8 cellular contexts compared by ENCODE assay signal in genomic region chr19:14496849-14497346, GRCh38. TPM values are rescaled to one million over a fixed set of nuclear protein-coding genes. Genes with fewer than 3 reads are reported as not detected.
DNase-seq lines count a peak whose midpoint lies in the region; TF ChIP-seq lines count a peak whose summit lies in the region.

No MANE protein-coding gene starts in this region.

- no peaks in the 10 kb centered on the region for H3K9me3 ChIP-seq in HUES64 (ENCODE audit: insufficient read depth, low read depth, low read length)
- H3K9me3 ChIP-seq in right atrium auricular region: no peaks in the 10 kb centered on the region

- H3K27ac Mint-ChIP-seq in activated CD4-positive, alpha-beta memory T cell treated with anti-CD3 and anti-CD28 coated beads, Interleukin-2, amount 10 ng/mL, durations not matched to agents 7 days and 5 days: no peak overlapping the region

- peaks cover 3% of the 10 kb centered on the region for H3K27me3 Mint-ChIP-seq in activated CD4-positive, alpha-beta memory T cell treated with anti-CD3 and anti-CD28 coated beads, Interleukin-2, amount 10 ng/mL, durations not matched to agents 7 days and 5 days

- H3K36me3 Mint-ChIP-seq in activated CD4-positive, alpha-beta memory T cell treated with anti-CD3 and anti-CD28 coated beads, Interleukin-2, amount 10 ng/mL, durations not matched to agents 7 days and 5 days (ENCODE audit: low read depth): peaks cover 9% of the 10 kb centered on the region

- no peak for TF ChIP-seq CTCF in right atrium auricular region (IDR thresholded peaks at IDR 0.05)

- H3K27me3 ChIP-seq in HUES64 (ENCODE audit: insufficient read depth, low read length) (no peaks in the 10 kb centered on the region), right atrium auricular region (no peaks in the 10 kb centered on the region)

- peaks cover 25% of the 10 kb centered on the region for H3K4me1 Mint-ChIP-seq in activated CD4-positive, alpha-beta memory T cell treated with anti-CD3 and anti-CD28 coated beads, Interleukin-2, amount 10 ng/mL, durations not matched to agents 7 days and 5 days

- H3K36me3 ChIP-seq in HUES64 (ENCODE audit: insufficient read depth, low read length): peaks cover 7% of the 10 kb centered on the region; the same call in 1 of the 2 replicates
- H3K36me3 ChIP-seq in right atrium auricular region: no peaks in the 10 kb centered on the region

- peak overlapping the region; percentile 67 for H3K4me3 Mint-ChIP-seq in activated CD4-positive, alpha-beta memory T cell treated with anti-CD3 and anti-CD28 coated beads, Interleukin-2, amount 10 ng/mL, durations not matched to agents 7 days and 5 days

- POLR2A ChIA-PET in activated CD4-positive, alpha-beta memory T cell treated with anti-CD3 and anti-CD28 coated beads, Interleukin-2, amount 10 ng/mL, durations not matched to agents 7 days and 5 days (lab: Charles Lee): interaction anchor here (0.7 to 16.0 kb wide), 5 partner anchors 9 to 64 kb away, joined by 3 to 316 read pairs (median 5); partner anchors contain the start of genes DNAJB1 and PKN1

- CTCF ChIA-PET in activated CD4-positive, alpha-beta memory T cell treated with anti-CD3 and anti-CD28 coated beads, Interleukin-2, amount 10 ng/mL, durations not matched to agents 7 days and 5 days (lab: Charles Lee): interaction anchor here (1.2 to 4.5 kb wide), 5 partner anchors 9 to 360 kb away, joined by 3 to 35 read pairs (median 6); partner anchors contain the start of gene ASF1B

- 87% methylated on average over 9 of the region's 9 CpGs for WGBS in HUES64

- H3K27ac ChIP-seq in HUES64 (ENCODE audit: low read depth, low read length) (no peak overlapping the region), right atrium auricular region (peak overlapping the region; percentile 65 to 71)

- no peak for DNase-seq in activated CD4-positive, alpha-beta memory T cell treated with anti-CD3 and anti-CD28 coated beads, Interleukin-2, amount 10 ng/mL, durations not matched to agents 7 days and 5 days
- DNase-seq in right atrium auricular region (ENCODE audit: low spot score): no peak
- DNase-seq in skeletal muscle cell (ENCODE audit: low read depth): no peak
- DNase-seq in activated effector memory CD4-positive, alpha-beta T cell treated with Interleukin-2 at 50 U/mL for 16 hours: no peak
- DNase-seq in stimulated activated naive CD4-positive, alpha-beta T cell (lab: John Stamatoyannopoulos, UW): no peak
- DNase-seq in stimulated activated CD4-positive, alpha-beta T cell treated with anti-CD3 and anti-CD28 coated beads, Interleukin-1b, Interleukin-23, amount 100 ng/mL, for 48 hours: no peak
- no peak for DNase-seq in 8988T

- H3K4me1 ChIP-seq in HUES64 (ENCODE audit: insufficient read depth, low read length): peaks cover 5% of the 10 kb centered on the region; the same call in 1 of the 2 replicates
- peaks cover 0 to 31% of the 10 kb centered on the region in 2 donors for H3K4me1 ChIP-seq in right atrium auricular region

- H3K9ac ChIP-seq in HUES64 (ENCODE audit: low read depth, low read length): no peak overlapping the region

- peak overlapping the region; percentile 42 for H3K4me3 ChIP-seq in HUES64 (ENCODE audit: low read length)
- peak overlapping the region in 1 of 2 donors; percentile 93 for H3K4me3 ChIP-seq in right atrium auricular region
- H3K4me3 ChIP-seq in skeletal muscle cell (ENCODE audit: low read depth, low read length): peak overlapping the region; percentile 48

- no peaks in the 10 kb centered on the region for H3K9me3 Mint-ChIP-seq in activated CD4-positive, alpha-beta memory T cell treated with anti-CD3 and anti-CD28 coated beads, Interleukin-2, amount 10 ng/mL, durations not matched to agents 7 days and 5 days

RNA-seq across cellular contexts. Expression of gene GIPC1, which starts 1.0 kb away (rescaled TPM):
- 48.3 TPM for polyA plus RNA-seq in HUES64 (2013, experiment 1 of 2)
- polyA plus RNA-seq in HUES64 (2013, experiment 2 of 2): 46.0 TPM
- total RNA-seq in activated CD4-positive, alpha-beta memory T cell treated with anti-CD3 and anti-CD28 coated beads, Interleukin-2, amount 10 ng/mL, durations not matched to agents 7 days and 5 days: 10 to 100 TPM; 39.8 to 40.0 TPM
- total RNA-seq in right atrium auricular region: 10 to 100 TPM; 49.6 to 58.2 TPM

RNA-seq across cellular contexts. Expression of gene DNAJB1, which starts 21.3 kb away (rescaled TPM):
- 51.3 TPM for polyA plus RNA-seq in HUES64 (2013, experiment 1 of 2)
- polyA plus RNA-seq in HUES64 (2013, experiment 2 of 2): 46.2 TPM
- 100 to 1,000 TPM; 108 to 114 TPM for total RNA-seq in activated CD4-positive, alpha-beta memory T cell treated with anti-CD3 and anti-CD28 coated beads, Interleukin-2, amount 10 ng/mL, durations not matched to agents 7 days and 5 days
- total RNA-seq in right atrium auricular region: 10 to 100 TPM; 36.5 to 52.9 TPM

RNA-seq across cellular contexts. Expression of gene PTGER1, which starts 21.7 kb away (rescaled TPM):
- polyA plus RNA-seq in HUES64 (2013, experiment 1 of 2): 0.30 TPM
- not detected for polyA plus RNA-seq in HUES64 (2013, experiment 2 of 2)
- 1 to 10 TPM in 1 of 2 experiments, under 1 TPM in 1; 0.93 to 1.3 TPM for total RNA-seq in activated CD4-positive, alpha-beta memory T cell treated with anti-CD3 and anti-CD28 coated beads, Interleukin-2, amount 10 ng/mL, durations not matched to agents 7 days and 5 days
- not detected for total RNA-seq in right atrium auricular region

RNA-seq across cellular contexts. Expression of gene TECR, which starts 32.5 kb away (rescaled TPM):
- 87.7 TPM for polyA plus RNA-seq in HUES64 (2013, experiment 1 of 2)
- 95.2 TPM for polyA plus RNA-seq in HUES64 (2013, experiment 2 of 2)
- total RNA-seq in activated CD4-positive, alpha-beta memory T cell treated with anti-CD3 and anti-CD28 coated beads, Interleukin-2, amount 10 ng/mL, durations not matched to agents 7 days and 5 days: 100 to 1,000 TPM; 171 to 178 TPM
- 10 to 100 TPM; 60.3 to 63.9 TPM for total RNA-seq in right atrium auricular region
